In the genomic region with DNA sequence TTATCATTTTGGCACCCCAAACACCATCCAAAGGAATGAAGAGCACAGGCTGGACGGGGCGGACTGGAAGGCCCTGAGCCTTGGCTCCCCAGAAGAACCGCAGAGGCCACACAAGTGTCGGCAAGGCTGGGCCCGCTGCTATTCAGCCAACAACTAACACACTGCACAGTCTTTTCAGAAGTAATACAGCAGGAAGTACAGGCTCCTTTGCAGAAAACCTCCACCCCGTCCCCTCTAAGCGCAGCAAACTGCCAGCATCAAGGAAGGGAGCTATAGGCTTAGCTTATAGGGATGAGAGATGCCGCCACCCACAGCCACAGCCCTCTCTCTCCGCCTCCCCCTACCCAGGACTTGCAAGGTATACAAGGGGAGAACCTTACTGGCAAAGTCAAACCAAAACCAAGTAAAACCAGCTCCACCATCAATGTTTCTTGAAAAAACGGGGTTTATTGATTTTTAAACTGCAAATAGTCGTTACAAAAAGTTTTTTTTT, we compare ENCODE assay signal across 7 cellular contexts. TPM values are rescaled to one million over a fixed set of nuclear protein-coding genes. Genes with fewer than 3 reads are reported as not detected.
A peak's percentile ranks its signal among the peaks of the same experiment; 100 is the strongest.
DNase-seq lines count a peak whose midpoint lies in the region; ATAC-seq, FAIRE-seq and TF ChIP-seq lines count a peak whose summit lies in the region.

No MANE protein-coding gene starts in this region.

- TF ChIP-seq CTCF in Loucy (conservative IDR thresholded peaks at IDR 0.05; ENCODE audit: low read length) = no peak
- no peak for TF ChIP-seq CTCF in keratinocyte (optimal IDR thresholded peaks at IDR 0.05 in 1 of 3, IDR thresholded peaks at IDR 0.05 in 1 of 3, conservative IDR thresholded peaks at IDR 0.05 in 1 of 3; ENCODE audit: extremely low read depth in 1 of 3, insufficient read depth in 2 of 3, low read length in 3 of 3)

- peak overlapping the region; percentile 58 for H3K9ac ChIP-seq in Loucy (ENCODE audit: low read depth, low read length, poor library complexity, severe bottlenecking)
- peak overlapping the region; percentile 26 for H3K9ac ChIP-seq in keratinocyte (ENCODE audit: control insufficient read depth, extremely low read depth, insufficient read depth, low read length)

- H3K9me2 ChIP-seq in Loucy (replicated peaks; ENCODE audit: low read depth, low read length) = no peaks in the 10 kb centered on the region

- peaks cover 57% of the 10 kb centered on the region for H3K4me1 Mint-ChIP-seq in activated naive CD8-positive, alpha-beta T cell treated with anti-CD3 and anti-CD28 coated beads for 36 hours

- H3K9me3 ChIP-seq in Loucy (ENCODE audit: insufficient read depth, low read depth, low read length) = no peaks in the 10 kb centered on the region
- no peaks in the 10 kb centered on the region for H3K9me3 ChIP-seq in keratinocyte (ENCODE audit: control insufficient read depth, low read depth, low read length)

- peak overlapping the region; percentile 68 for H3K4me3 Mint-ChIP-seq in activated naive CD8-positive, alpha-beta T cell treated with anti-CD3 and anti-CD28 coated beads for 36 hours

- H3K4me1 ChIP-seq in Loucy (ENCODE audit: insufficient read depth, low read length, poor library complexity, severe bottlenecking) (peaks cover 54% of the 10 kb centered on the region), keratinocyte (ENCODE audit: control insufficient read depth, extremely low read depth, insufficient read depth, low read length) (peaks cover 32% of the 10 kb centered on the region)

- no peak for ATAC-seq in HG02759 (IDR thresholded peaks at IDR 0.05; ENCODE audit: unreplicated experiment)
- no peak for ATAC-seq in HG02870 (IDR thresholded peaks at IDR 0.05; ENCODE audit: unreplicated experiment)
- no peak for ATAC-seq in HG03159 (IDR thresholded peaks at IDR 0.05; ENCODE audit: unreplicated experiment)

- no peaks in the 10 kb centered on the region for H3K27me3 Mint-ChIP-seq in activated naive CD8-positive, alpha-beta T cell treated with anti-CD3 and anti-CD28 coated beads for 36 hours

- no peak for DNase-seq in activated naive CD8-positive, alpha-beta T cell treated with anti-CD3 and anti-CD28 coated beads for 36 hours
- DNase-seq in keratinocyte (ENCODE audit: low read depth, low spot score) = no peak
- DNase-seq in stimulated activated naive CD4-positive, alpha-beta T cell treated with Interleukin-2 at 50 U/mL for 16 hours (lab: John Stamatoyannopoulos, UW) = peak; percentile 21

- H3K36me3 Mint-ChIP-seq in activated naive CD8-positive, alpha-beta T cell treated with anti-CD3 and anti-CD28 coated beads for 36 hours = peaks cover 61% of the 10 kb centered on the region

- H4K20me1 ChIP-seq in Loucy (ENCODE audit: insufficient read depth, low read length, poor library complexity, severe bottlenecking) (peaks cover 46% of the 10 kb centered on the region), keratinocyte (ENCODE audit: control insufficient read depth, extremely low read depth, insufficient read depth, low read length) (peaks cover 31% of the 10 kb centered on the region)

- H3K9me1 ChIP-seq in keratinocyte (ENCODE audit: control insufficient read depth, extremely low read depth, insufficient read depth, low read length) = no peaks in the 10 kb centered on the region

- H2AFZ ChIP-seq in Loucy (ENCODE audit: low read length) (no peak overlapping the region), keratinocyte (ENCODE audit: control insufficient read depth, low read length) (no peak overlapping the region)

- no peak for FAIRE-seq in keratinocyte (lab: Jason Lieb, UNC)

- no peaks in the 10 kb centered on the region for H3K9me3 Mint-ChIP-seq in activated naive CD8-positive, alpha-beta T cell treated with anti-CD3 and anti-CD28 coated beads for 36 hours

- H3K27ac ChIP-seq in keratinocyte (ENCODE audit: control insufficient read depth, insufficient read depth, low read length) = peak overlapping the region; percentile 100

- H3K36me3 ChIP-seq in Loucy (ENCODE audit: insufficient read depth, low read length) (peaks cover 32% of the 10 kb centered on the region; the same call in 1 of the 2 replicates), keratinocyte (ENCODE audit: control insufficient read depth in 2 of 2, extremely low read depth in 1 of 2, insufficient read depth in 2 of 2, low read length in 2 of 2) (peaks cover 24 to 34% of the 10 kb centered on the region in 2 experiments)

- peak overlapping the region; percentile 87 for H3K4me2 ChIP-seq in Loucy (ENCODE audit: low read depth, low read length, poor library complexity, severe bottlenecking)
- no peak overlapping the region for H3K4me2 ChIP-seq in keratinocyte (ENCODE audit: control insufficient read depth, extremely low read depth, insufficient read depth, low read depth, low read length)

- dilution Hi-C loops in keratinocyte (cut with MboI; ENCODE audit: extremely low pct_ligation_motif_present, low sequenced_read_pairs) = no loop called here

- H3K27ac Mint-ChIP-seq in activated naive CD8-positive, alpha-beta T cell treated with anti-CD3 and anti-CD28 coated beads for 36 hours = peak overlapping the region; percentile 87

- H3K27me3 ChIP-seq in Loucy (ENCODE audit: insufficient read depth, low read length, poor library complexity, severe bottlenecking) (peaks cover 2% of the 10 kb centered on the region), keratinocyte (ENCODE audit: control insufficient read depth, extremely low read depth, insufficient read depth, low read length) (no peaks in the 10 kb centered on the region)

- peaks cover 59% of the 10 kb centered on the region for H3K79me2 ChIP-seq in Loucy (ENCODE audit: insufficient read depth, low read length)
- peaks cover 33% of the 10 kb centered on the region for H3K79me2 ChIP-seq in keratinocyte (ENCODE audit: control insufficient read depth, insufficient read depth, low read length)

- H3K4me3 ChIP-seq in Loucy (ENCODE audit: low read length, poor library complexity, severe bottlenecking) (peak overlapping the region; percentile 96), keratinocyte (ENCODE audit: control insufficient read depth in 2 of 3, extremely low read depth in 1 of 3, insufficient read depth in 2 of 3, low read depth in 1 of 3, low read length in 3 of 3) (no peak overlapping the region)

- 0 out of 2 replicates have a peak, but pooled peaks cover 7% of the 10 kb centered on the region for H3F3A ChIP-seq in Loucy (ENCODE audit: low read depth)

RNA-seq across cellular contexts. Expression of gene ZFP36L1, which starts 5.6 kb away (rescaled TPM):
- total RNA-seq in activated naive CD8-positive, alpha-beta T cell treated with anti-CD3 and anti-CD28 coated beads for 36 hours = 10 to 100 TPM; 84.4 to 86.2 TPM
- polyA plus RNA-seq in keratinocyte = 66.9 to 142 TPM (median 85.2 TPM) in 3 replicates
- polyA plus RNA-seq in keratinocyte (2011; ENCODE audit: low read depth) = 58.4 TPM
- polyA plus RNA-seq in keratinocyte (2011; cell fraction: cytosol; rRNA removed) = 118 and 212 TPM in 2 replicates
- 311 and 342 TPM in 2 replicates for polyA plus RNA-seq in keratinocyte (2011; cell fraction: nucleus; rRNA removed)
- 176 and 280 TPM in 2 replicates for polyA plus RNA-seq in keratinocyte (2012; ENCODE audit: low replicate concordance)
- polyA minus RNA-seq in keratinocyte = 45.4 to 273 TPM (median 50.6 TPM) in 3 replicates
- polyA minus RNA-seq in keratinocyte (2011; cell fraction: cytosol; rRNA and poly(A)+ RNA removed) = 802 TPM
- polyA minus RNA-seq in keratinocyte (2011; cell fraction: nucleus; rRNA and poly(A)+ RNA removed) = 213 and 226 TPM in 2 replicates
